Comparison of ENCODE assay signal across 31 cellular contexts in genomic region chr12:12648284-12648683, GRCh38. TPM values are rescaled to one million over a fixed set of nuclear protein-coding genes. Genes with fewer than 3 reads are reported as not detected.
"Had no signal": no experiment of that assay in that cellular context is flagged by ENCODE, and none has a peak within 500 bp of the region (broad histone marks: within the 10 kb centered on the region; RNA-seq: fewer than 3 reads in every experiment).

No MANE protein-coding gene starts in this region.

- H3K4me3 ChIP-seq: ascending aorta, breast epithelium, cardiac muscle cell, colonic mucosa, dorsolateral prefrontal cortex, esophagus squamous epithelium, gastroesophageal sphincter, heart right ventricle had no signal

- H3K4me1 Mint-ChIP-seq: activated naive CD8-positive, alpha-beta T cell treated with anti-CD3 and anti-CD28 coated beads, Interleukin-2, amount 10 ng/mL, durations not matched to agents 7 days and 5 days; brain had no signal

- DNase-seq: activated CD4-positive, alpha-beta memory T cell treated with anti-CD3 and anti-CD28 coated beads, Interleukin-2, amount 10 ng/mL, durations not matched to agents 7 days and 5 days; activated CD4-positive, alpha-beta T cell treated with anti-CD3 and anti-CD28 coated beads for 1 hour; activated CD4-positive, alpha-beta T cell treated with anti-CD3 and anti-CD28 coated beads for 4 hours; activated CD4-positive, alpha-beta T cell treated with anti-CD3 and anti-CD28 coated beads, Interleukin-2, amount 10 ng/mL, durations not matched to agents 7 days and 5 days; activated CD4-positive, alpha-beta T cell treated with anti-CD3 and anti-CD28 coated beads, Interleukin-2, amount 50 U/mL, for 4 hours; activated CD8-positive, alpha-beta memory T cell treated with anti-CD3 and anti-CD28 coated beads, Interleukin-2, amount 50 U/mL, for 48 hours; activated gamma-delta T cell; activated naive CD4-positive, alpha-beta T cell; activated naive CD4-positive, alpha-beta T cell treated with anti-CD3 and anti-CD28 coated beads, Interleukin-2, amount 10 ng/mL, durations not matched to agents 7 days and 5 days; activated naive CD8-positive, alpha-beta T cell treated with anti-CD3 and anti-CD28 coated beads, Interleukin-2, amount 10 ng/mL, durations not matched to agents 7 days and 5 days; activated T-cell treated with anti-CD3 and anti-CD28 coated beads for 4 hours; activated T-cell treated with anti-CD3 and anti-CD28 coated beads, Interleukin-2, amount 50 U/mL, for 24 hours; activated T-cell treated with anti-CD3 and anti-CD28 coated beads, Interleukin-2, amount 50 U/mL, for 72 hours; central memory CD4-positive, alpha-beta T cell; cerebellar nuclear complex; colonic mucosa; dorsolateral prefrontal cortex; effector memory CD4-positive, alpha-beta T cell; esophagus squamous epithelium; foreskin melanocyte; heart right ventricle; T-helper 2 cell had no signal

- H3K27me3 ChIP-seq: ascending aorta, breast epithelium, cardiac muscle cell, colonic mucosa, dorsolateral prefrontal cortex, esophagus squamous epithelium, gastroesophageal sphincter, heart right ventricle had no signal

- H3K9me3 ChIP-seq: colonic mucosa had no signal

- H3K36me3 ChIP-seq: breast epithelium, cardiac muscle cell, colonic mucosa had no signal

- H3K4me1 ChIP-seq: ascending aorta, breast epithelium, colonic mucosa, esophagus squamous epithelium, gastroesophageal sphincter, heart right ventricle had no signal

- ATAC-seq: activated naive CD4-positive, alpha-beta T cell treated with anti-CD3 and anti-CD28 coated beads, Interleukin-2, amount 50 U/mL, for 72 hours; activated T-cell treated with anti-CD3 and anti-CD28 coated beads, Interleukin-2, amount 50 U/mL, for 72 hours; gastroesophageal sphincter; heart right ventricle had no signal

- H3K4me3 Mint-ChIP-seq: activated CD4-positive, alpha-beta memory T cell treated with anti-CD3 and anti-CD28 coated beads, Interleukin-2, amount 10 ng/mL, durations not matched to agents 7 days and 5 days; activated CD4-positive, alpha-beta T cell treated with anti-CD3 and anti-CD28 coated beads, Interleukin-2, amount 10 ng/mL, durations not matched to agents 7 days and 5 days; activated naive CD4-positive, alpha-beta T cell treated with anti-CD3 and anti-CD28 coated beads, Interleukin-2, amount 10 ng/mL, durations not matched to agents 7 days and 5 days; activated naive CD8-positive, alpha-beta T cell treated with anti-CD3 and anti-CD28 coated beads, Interleukin-2, amount 10 ng/mL, durations not matched to agents 7 days and 5 days; activated T-cell treated with anti-CD3 and anti-CD28 coated beads, Interleukin-2, amount 50 U/mL, for 24 hours; activated T-cell treated with anti-CD3 and anti-CD28 coated beads, Interleukin-2, amount 50 U/mL, for 72 hours; brain; dendritic cell treated with granulocyte-macrophage colony-stimulating factor and Interleukin-4, amounts not matched to agents 40 ng/mL and 50 ng/mL, for 4 days had no signal

- H3K27ac ChIP-seq: ascending aorta, breast epithelium, cardiac muscle cell, colonic mucosa, dorsolateral prefrontal cortex, epithelial cell of prostate, esophagus squamous epithelium, gastroesophageal sphincter, heart right ventricle had no signal

- H3K27ac Mint-ChIP-seq: activated CD4-positive, alpha-beta memory T cell treated with anti-CD3 and anti-CD28 coated beads, Interleukin-2, amount 10 ng/mL, durations not matched to agents 7 days and 5 days; activated CD4-positive, alpha-beta T cell treated with anti-CD3 and anti-CD28 coated beads, Interleukin-2, amount 10 ng/mL, durations not matched to agents 7 days and 5 days; activated naive CD4-positive, alpha-beta T cell treated with anti-CD3 and anti-CD28 coated beads, Interleukin-2, amount 10 ng/mL, durations not matched to agents 7 days and 5 days; activated naive CD4-positive, alpha-beta T cell treated with anti-CD3 and anti-CD28 coated beads, Interleukin-2, amount 50 U/mL, for 72 hours; activated naive CD8-positive, alpha-beta T cell treated with anti-CD3 and anti-CD28 coated beads, Interleukin-2, amount 10 ng/mL, durations not matched to agents 7 days and 5 days; activated T-cell treated with anti-CD3 and anti-CD28 coated beads, Interleukin-2, amount 50 U/mL, for 24 hours; brain; dendritic cell treated with granulocyte-macrophage colony-stimulating factor and Interleukin-4, amounts not matched to agents 40 ng/mL and 50 ng/mL, for 4 days had no signal

- H3K27me3 Mint-ChIP-seq: activated CD4-positive, alpha-beta memory T cell treated with anti-CD3 and anti-CD28 coated beads, Interleukin-2, amount 10 ng/mL, durations not matched to agents 7 days and 5 days; activated CD4-positive, alpha-beta T cell treated with anti-CD3 and anti-CD28 coated beads, Interleukin-2, amount 10 ng/mL, durations not matched to agents 7 days and 5 days; activated naive CD4-positive, alpha-beta T cell treated with anti-CD3 and anti-CD28 coated beads, Interleukin-2, amount 10 ng/mL, durations not matched to agents 7 days and 5 days; activated naive CD8-positive, alpha-beta T cell treated with anti-CD3 and anti-CD28 coated beads, Interleukin-2, amount 10 ng/mL, durations not matched to agents 7 days and 5 days; activated T-cell treated with anti-CD3 and anti-CD28 coated beads, Interleukin-2, amount 50 U/mL, for 24 hours; dendritic cell treated with granulocyte-macrophage colony-stimulating factor and Interleukin-4, amounts not matched to agents 40 ng/mL and 50 ng/mL, for 4 days had no signal

RNA-seq across cellular contexts. Expression of gene GPR19, which starts 47.7 kb away (rescaled TPM):
- total RNA-seq: ascending aorta, fibroblast of lung had no signal
